In the genomic region with DNA sequence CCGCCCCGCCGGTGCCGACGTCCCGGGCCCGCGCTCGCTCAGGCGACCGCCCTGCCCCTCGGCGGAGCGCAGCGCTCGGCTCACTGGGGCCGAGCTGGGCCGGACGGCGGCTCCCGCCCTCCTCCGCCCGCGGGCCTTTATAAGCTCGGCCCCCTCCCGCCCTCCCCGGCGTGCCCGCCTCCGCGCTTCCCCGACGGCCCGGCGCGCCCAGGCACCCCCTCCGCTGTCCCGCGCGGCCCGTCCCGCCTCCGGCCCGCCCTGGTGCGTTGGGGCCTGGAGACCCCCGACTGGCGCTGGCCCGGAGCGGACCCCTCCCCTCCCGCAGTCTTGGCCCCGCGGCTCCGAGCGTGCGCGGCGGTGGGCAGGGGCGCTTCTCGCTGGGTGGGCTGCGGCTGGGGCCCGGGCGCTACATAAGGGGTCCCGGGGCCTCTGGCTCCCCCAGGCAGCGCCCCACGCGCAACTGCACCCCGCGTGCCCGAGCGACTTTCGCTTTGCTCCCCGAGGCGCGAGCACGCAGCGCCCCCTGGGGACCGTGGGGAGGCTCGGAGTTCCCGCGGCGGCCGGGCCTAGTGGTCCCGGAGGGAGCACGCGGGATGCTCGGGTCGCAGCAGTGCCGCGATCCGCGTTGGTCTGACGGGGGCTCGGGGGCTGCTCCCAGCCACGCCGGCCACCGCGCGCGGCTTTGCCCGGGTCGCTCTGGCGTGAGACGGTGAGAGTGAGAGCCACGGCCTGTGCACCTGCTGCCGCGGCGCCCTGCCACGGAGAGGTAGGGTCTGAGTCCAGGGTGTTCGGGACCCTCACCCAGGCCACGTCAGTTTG, we compare ENCODE assay signal across 1 cellular context.
TF ChIP-seq lines count a peak whose summit lies in the region.

A gene with protein sequence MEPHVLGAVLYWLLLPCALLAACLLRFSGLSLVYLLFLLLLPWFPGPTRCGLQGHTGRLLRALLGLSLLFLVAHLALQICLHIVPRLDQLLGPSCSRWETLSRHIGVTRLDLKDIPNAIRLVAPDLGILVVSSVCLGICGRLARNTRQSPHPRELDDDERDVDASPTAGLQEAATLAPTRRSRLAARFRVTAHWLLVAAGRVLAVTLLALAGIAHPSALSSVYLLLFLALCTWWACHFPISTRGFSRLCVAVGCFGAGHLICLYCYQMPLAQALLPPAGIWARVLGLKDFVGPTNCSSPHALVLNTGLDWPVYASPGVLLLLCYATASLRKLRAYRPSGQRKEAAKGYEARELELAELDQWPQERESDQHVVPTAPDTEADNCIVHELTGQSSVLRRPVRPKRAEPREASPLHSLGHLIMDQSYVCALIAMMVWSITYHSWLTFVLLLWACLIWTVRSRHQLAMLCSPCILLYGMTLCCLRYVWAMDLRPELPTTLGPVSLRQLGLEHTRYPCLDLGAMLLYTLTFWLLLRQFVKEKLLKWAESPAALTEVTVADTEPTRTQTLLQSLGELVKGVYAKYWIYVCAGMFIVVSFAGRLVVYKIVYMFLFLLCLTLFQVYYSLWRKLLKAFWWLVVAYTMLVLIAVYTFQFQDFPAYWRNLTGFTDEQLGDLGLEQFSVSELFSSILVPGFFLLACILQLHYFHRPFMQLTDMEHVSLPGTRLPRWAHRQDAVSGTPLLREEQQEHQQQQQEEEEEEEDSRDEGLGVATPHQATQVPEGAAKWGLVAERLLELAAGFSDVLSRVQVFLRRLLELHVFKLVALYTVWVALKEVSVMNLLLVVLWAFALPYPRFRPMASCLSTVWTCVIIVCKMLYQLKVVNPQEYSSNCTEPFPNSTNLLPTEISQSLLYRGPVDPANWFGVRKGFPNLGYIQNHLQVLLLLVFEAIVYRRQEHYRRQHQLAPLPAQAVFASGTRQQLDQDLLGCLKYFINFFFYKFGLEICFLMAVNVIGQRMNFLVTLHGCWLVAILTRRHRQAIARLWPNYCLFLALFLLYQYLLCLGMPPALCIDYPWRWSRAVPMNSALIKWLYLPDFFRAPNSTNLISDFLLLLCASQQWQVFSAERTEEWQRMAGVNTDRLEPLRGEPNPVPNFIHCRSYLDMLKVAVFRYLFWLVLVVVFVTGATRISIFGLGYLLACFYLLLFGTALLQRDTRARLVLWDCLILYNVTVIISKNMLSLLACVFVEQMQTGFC (N-terminal part only) (minus strand): TSS at position 115 of the 819 bp plus-strand sequence. CDS start 256 bp downstream, outside the sequence.

TF ChIP-seq in H1, 55 proteins besides CTCF, POLR2A, EP300 and RAD21:
- TF ChIP-seq EGR1 (IDR thresholded peaks at IDR 0.05; ENCODE audit: borderline replicate concordance, low read depth, low read length) (no peak), SRF (IDR thresholded peaks at IDR 0.05; ENCODE audit: low read depth, low read length) (no peak), CHD1 (IDR thresholded peaks at IDR 0.05; ENCODE audit: low read depth, low read length) (no peak), SP4 (IDR thresholded peaks at IDR 0.05; ENCODE audit: low read length) (no peak), EZH2 (IDR thresholded peaks at IDR 0.05; ENCODE audit: low read depth, low read length, severe bottlenecking) (no peak), PHF8 (conservative IDR thresholded peaks at IDR 0.05; ENCODE audit: low read depth, low read length) (no peak; the same call in 1 of the 2 replicates), KDM5A (IDR thresholded peaks at IDR 0.05; ENCODE audit: low read length) (no peak), CBX5 (IDR thresholded peaks at IDR 0.05; ENCODE audit: low read depth, low read length) (no peak), POLR2AphosphoS5 (IDR thresholded peaks at IDR 0.05; ENCODE audit: low read depth, low read length) (no peak), SP1 (IDR thresholded peaks at IDR 0.05; ENCODE audit: low read depth, low read length) (no peak), BACH1 (IDR thresholded peaks at IDR 0.05; ENCODE audit: low read length) (peak; percentile 88), TEAD4 (IDR thresholded peaks at IDR 0.05; ENCODE audit: low read depth, low read length) (no peak), HDAC2 (IDR thresholded peaks at IDR 0.05; ENCODE audit: borderline replicate concordance in 1 of 2, low read depth in 2 of 2, low read length in 2 of 2) (peak in 1 of 2 experiments; percentile 81; a peak in 2 of 4 replicates), RXRA (IDR thresholded peaks at IDR 0.05; ENCODE audit: insufficient read depth, low read depth, low read length) (no peak), HDAC6 (IDR thresholded peaks at IDR 0.05; ENCODE audit: low read depth, low read length) (no peak), CREB1 (IDR thresholded peaks at IDR 0.05) (peak; percentile 18; the same call in 1 of the 2 replicates), SAP30 (IDR thresholded peaks at IDR 0.05; ENCODE audit: insufficient read depth, insufficient replicate concordance, low read length) (no peak), JUN (IDR thresholded peaks at IDR 0.05; ENCODE audit: low read depth, low read length) (no peak), GABPA (IDR thresholded peaks at IDR 0.05; ENCODE audit: borderline replicate concordance, insufficient read depth, low read length) (no peak), BRCA1 (IDR thresholded peaks at IDR 0.05; ENCODE audit: low read depth, low read length) (no peak), SIX5 (IDR thresholded peaks at IDR 0.05; ENCODE audit: low read depth, low read length) (no peak), KDM4A (IDR thresholded peaks at IDR 0.05; ENCODE audit: low read depth, low read length, severe bottlenecking) (peak; percentile 66), POU5F1 (IDR thresholded peaks at IDR 0.05; ENCODE audit: low read depth, low read length) (no peak), CEBPB (IDR thresholded peaks at IDR 0.05; ENCODE audit: low read depth, low read length) (no peak), SUZ12 (IDR thresholded peaks at IDR 0.05; ENCODE audit: low read length) (peak; percentile 36; the same call in 1 of the 2 replicates), TCF12 (IDR thresholded peaks at IDR 0.05; ENCODE audit: low read depth, low read length) (no peak), TAF1 (IDR thresholded peaks at IDR 0.05; ENCODE audit: low read depth, low read length) (no peak), JUND (IDR thresholded peaks at IDR 0.05; ENCODE audit: low read length) (no peak), CHD2 (IDR thresholded peaks at IDR 0.05; ENCODE audit: low read length) (no peak), KDM1A (IDR thresholded peaks at IDR 0.05; ENCODE audit: borderline replicate concordance, low read length) (no peak), CBX8 (IDR thresholded peaks at IDR 0.05; ENCODE audit: borderline replicate concordance, low read depth, low read length) (no peak), TBP (IDR thresholded peaks at IDR 0.05; ENCODE audit: low read depth, low read length) (no peak), FOSL1 (IDR thresholded peaks at IDR 0.05; ENCODE audit: insufficient read depth, low read depth, low read length) (no peak), ASH2L (IDR thresholded peaks at IDR 0.05; ENCODE audit: low read length) (peak; percentile 30), TAF7 (optimal IDR thresholded peaks at IDR 0.05; ENCODE audit: borderline replicate concordance, low read depth, low read length) (no peak), RFX5 (IDR thresholded peaks at IDR 0.05; ENCODE audit: borderline replicate concordance, low read depth, low read length) (no peak), SIRT6 (IDR thresholded peaks at IDR 0.05; ENCODE audit: low read length) (no peak), SP2 (IDR thresholded peaks at IDR 0.05; ENCODE audit: low read length) (no peak), GTF2F1 (IDR thresholded peaks at IDR 0.05; ENCODE audit: borderline replicate concordance, low read depth, low read length) (no peak), RBBP5 (IDR thresholded peaks at IDR 0.05; ENCODE audit: borderline replicate concordance, low read depth, low read length) (peak; percentile 38; the same call in 1 of the 2 replicates)
- TF ChIP-seq, protein P1, sequence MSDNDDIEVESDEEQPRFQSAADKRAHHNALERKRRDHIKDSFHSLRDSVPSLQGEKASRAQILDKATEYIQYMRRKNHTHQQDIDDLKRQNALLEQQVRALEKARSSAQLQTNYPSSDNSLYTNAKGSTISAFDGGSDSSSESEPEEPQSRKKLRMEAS (IDR thresholded peaks at IDR 0.05): peak; percentile 64
- TF ChIP-seq, protein P2, sequence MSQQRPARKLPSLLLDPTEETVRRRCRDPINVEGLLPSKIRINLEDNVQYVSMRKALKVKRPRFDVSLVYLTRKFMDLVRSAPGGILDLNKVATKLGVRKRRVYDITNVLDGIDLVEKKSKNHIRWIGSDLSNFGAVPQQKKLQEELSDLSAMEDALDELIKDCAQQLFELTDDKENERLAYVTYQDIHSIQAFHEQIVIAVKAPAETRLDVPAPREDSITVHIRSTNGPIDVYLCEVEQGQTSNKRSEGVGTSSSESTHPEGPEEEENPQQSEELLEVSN (IDR thresholded peaks at IDR 0.05): no peak; the same call in 1 of the 2 replicates
- TF ChIP-seq, protein P3, sequence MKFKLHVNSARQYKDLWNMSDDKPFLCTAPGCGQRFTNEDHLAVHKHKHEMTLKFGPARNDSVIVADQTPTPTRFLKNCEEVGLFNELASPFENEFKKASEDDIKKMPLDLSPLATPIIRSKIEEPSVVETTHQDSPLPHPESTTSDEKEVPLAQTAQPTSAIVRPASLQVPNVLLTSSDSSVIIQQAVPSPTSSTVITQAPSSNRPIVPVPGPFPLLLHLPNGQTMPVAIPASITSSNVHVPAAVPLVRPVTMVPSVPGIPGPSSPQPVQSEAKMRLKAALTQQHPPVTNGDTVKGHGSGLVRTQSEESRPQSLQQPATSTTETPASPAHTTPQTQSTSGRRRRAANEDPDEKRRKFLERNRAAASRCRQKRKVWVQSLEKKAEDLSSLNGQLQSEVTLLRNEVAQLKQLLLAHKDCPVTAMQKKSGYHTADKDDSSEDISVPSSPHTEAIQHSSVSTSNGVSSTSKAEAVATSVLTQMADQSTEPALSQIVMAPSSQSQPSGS (IDR thresholded peaks at IDR 0.05; ENCODE audit: low read length): no peak
- TF ChIP-seq, protein P4, sequence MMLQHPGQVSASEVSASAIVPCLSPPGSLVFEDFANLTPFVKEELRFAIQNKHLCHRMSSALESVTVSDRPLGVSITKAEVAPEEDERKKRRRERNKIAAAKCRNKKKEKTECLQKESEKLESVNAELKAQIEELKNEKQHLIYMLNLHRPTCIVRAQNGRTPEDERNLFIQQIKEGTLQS (IDR thresholded peaks at IDR 0.05; ENCODE audit: insufficient read depth, low read depth, low read length): no peak
- TF ChIP-seq, protein P5, sequence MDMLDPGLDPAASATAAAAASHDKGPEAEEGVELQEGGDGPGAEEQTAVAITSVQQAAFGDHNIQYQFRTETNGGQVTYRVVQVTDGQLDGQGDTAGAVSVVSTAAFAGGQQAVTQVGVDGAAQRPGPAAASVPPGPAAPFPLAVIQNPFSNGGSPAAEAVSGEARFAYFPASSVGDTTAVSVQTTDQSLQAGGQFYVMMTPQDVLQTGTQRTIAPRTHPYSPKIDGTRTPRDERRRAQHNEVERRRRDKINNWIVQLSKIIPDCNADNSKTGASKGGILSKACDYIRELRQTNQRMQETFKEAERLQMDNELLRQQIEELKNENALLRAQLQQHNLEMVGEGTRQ (IDR thresholded peaks at IDR 0.05; ENCODE audit: low read length): no peak
